32 cellular contexts compared by ENCODE assay signal in genomic region chr12:58044966-58045365, GRCh38.
"Had no signal": no experiment of that assay in that cellular context is flagged by ENCODE, and none has a peak within 500 bp of the region (broad histone marks: within the 10 kb centered on the region; RNA-seq: fewer than 3 reads in every experiment).

No MANE protein-coding gene starts in this region.

- H3K27me3 ChIP-seq: MG63 had no signal

- H3K4me3 ChIP-seq: MG63 had no signal

- H3K36me3 ChIP-seq: MG63 had no signal

- DNase-seq: Karpas-422, Kasumi-1, MG63, MM.1S, MV-4-11, NCI-H1048, NCI-H1092, NCI-H1092 treated with DMSO at 0.1 percent for 48 hours, NCI-H1105, NCI-H1105 treated with DMSO at 0.1 percent for 48 hours, NCI-H1417, NCI-H1417 treated with DMSO at 0.1 percent for 48 hours, NCI-H1436, NCI-H1436 treated with DMSO at 0.1 percent for 48 hours, NCI-H146, NCI-H1694, NCI-H1694 treated with DMSO at 0.1 percent for 48 hours, NCI-H187, NCI-H187 treated with DMSO at 0.1 percent for 48 hours, NCI-H1930, NCI-H2029, NCI-H2029 treated with DMSO at 0.1 percent for 48 hours, NCI-H2081, NCI-H2081 treated with DMSO at 0.1 percent for 48 hours, NCI-H2107, NCI-H2227 treated with DMSO at 0.1 percent for 48 hours, NCI-H226, NCI-H345, NCI-H446, NCI-H446 treated with DMSO at 0.1 percent for 48 hours, NCI-H510A had no signal

- H3K27ac ChIP-seq: KMS-11 had no signal
